ENCODE assay signal across 19 cellular contexts in the genomic region with DNA sequence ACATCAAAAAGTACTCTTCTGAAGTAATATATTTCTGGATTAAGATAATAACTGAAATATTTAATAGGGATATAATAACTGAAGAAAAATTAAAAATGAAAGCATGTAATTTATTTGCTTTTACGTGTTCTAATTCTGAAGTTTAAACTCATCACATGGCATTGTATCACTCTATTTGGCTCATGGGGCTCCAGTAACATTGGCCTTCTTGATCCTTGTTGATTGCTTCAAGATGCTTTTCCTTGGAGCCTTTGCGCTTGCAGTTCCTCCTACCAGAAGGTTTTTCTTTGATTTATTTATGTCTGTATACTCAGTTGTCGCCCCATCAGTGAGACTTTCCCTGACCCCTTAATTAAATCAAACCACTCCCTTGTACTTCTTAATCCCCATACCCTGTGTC.
DNase-seq lines count a peak whose midpoint lies in the region; ATAC-seq and TF ChIP-seq lines count a peak whose summit lies in the region.
"Had no signal": no experiment of that assay in that cellular context is flagged by ENCODE, and none has a peak within 500 bp of the region (broad histone marks: within the 10 kb centered on the region; RNA-seq: fewer than 3 reads in every experiment).

No MANE protein-coding gene starts in this region.

- TF ChIP-seq POLR2A in heart left ventricle (IDR thresholded peaks at IDR 0.05) (no peak), suprapubic skin (IDR thresholded peaks at IDR 0.05) (no peak)

- H3K9me3 ChIP-seq in heart left ventricle (no peaks in the 10 kb centered on the region), adipocyte (ENCODE audit: control insufficient read depth, low read length) (no peaks in the 10 kb centered on the region), suprapubic skin (no peaks in the 10 kb centered on the region)
- H3K9me3 ChIP-seq: A549, BLaER1 had no signal

- TF ChIP-seq CTCF in heart left ventricle (IDR thresholded peaks at IDR 0.05), result no peak
- TF ChIP-seq CTCF in suprapubic skin (IDR thresholded peaks at IDR 0.05), result no peak

- ATAC-seq in Right ventricle myocardium inferior, result peak; percentile 48
- ATAC-seq in heart left ventricle, result no peak
- ATAC-seq: A549; CD8-positive, alpha-beta T cell; GM23338 had no signal

- H3K36me3 ChIP-seq in heart left ventricle (no peaks in the 10 kb centered on the region), adipocyte (ENCODE audit: control insufficient read depth, insufficient read depth, low read length, severe bottlenecking) (no peaks in the 10 kb centered on the region), suprapubic skin (no peaks in the 10 kb centered on the region)
- H3K36me3 ChIP-seq: BLaER1 had no signal

- no peak for TF ChIP-seq EP300 in suprapubic skin (IDR thresholded peaks at IDR 0.05)

- no peak overlapping the region for H3K9ac ChIP-seq in adipocyte (ENCODE audit: low read length)
- H3K9ac ChIP-seq: BLaER1 had no signal

- H3K27me3 ChIP-seq in heart left ventricle (no peaks in the 10 kb centered on the region), adipocyte (replicated peaks; ENCODE audit: control insufficient read depth, insufficient read depth, low read length) (no peaks in the 10 kb centered on the region), suprapubic skin (no peaks in the 10 kb centered on the region)
- H3K27me3 ChIP-seq: BLaER1 had no signal

- H3K4me3 ChIP-seq in heart left ventricle (no peak overlapping the region), adipocyte (ENCODE audit: low read length) (no peak overlapping the region), suprapubic skin (no peak overlapping the region)
- H3K4me3 ChIP-seq: A549, BLaER1, GM23338 had no signal

- WGBS in heart left ventricle, 4 donors, result 62 to 76% (median 65%) methylated on average over 3 of the region's 3 CpGs
- WGBS in suprapubic skin, result 44% methylated on average over 3 of the region's 3 CpGs

- H3K4me1 ChIP-seq in heart left ventricle (peaks cover 0 to 4% (median 0%) of the 10 kb centered on the region in 12 donors), adipocyte (ENCODE audit: control insufficient read depth, insufficient read depth, low read length) (no peaks in the 10 kb centered on the region), suprapubic skin (no peaks in the 10 kb centered on the region)
- H3K4me1 ChIP-seq: A549 had no signal

- intact Hi-C loops in Right ventricle myocardium inferior (cut with DNase I) (no loop called here), heart left ventricle (cut with DNase I) (no loop called here)

- DNase-seq in Right ventricle myocardium inferior (ENCODE audit: missing footprints) (no peak), heart left ventricle (no peak), adipocyte (ENCODE audit: low read depth) (peak; percentile 26), left kidney (ENCODE audit: low read depth, low spot score) (peak; percentile 7), suprapubic skin (ENCODE audit: low spot score in 2 of 2) (no peak), DMS 273 (lab: John Stamatoyannopoulos, UW; ENCODE audit: unreplicated experiment) (no peak), DMS 273 treated with DMSO at 0.1 percent for 48 hours (lab: John Stamatoyannopoulos, UW) (no peak)
- DNase-seq: CD8-positive, alpha-beta T cell; COR-L47; DMS153; DMS79; GDM1; HCEC 1CT; IMR-90 had no signal

- H3K27ac ChIP-seq in heart left ventricle (no peak overlapping the region), suprapubic skin (peak overlapping the region; percentile 24)
- H3K27ac ChIP-seq: 22Rv1, A549, BLaER1, HL-60 had no signal

Comparison
In these comparisons a context has a peak if more than half of its experiments do, and no peak if none do; other contexts are left out.
1. DNase-seq: peak in adipocyte (single experiment) and left kidney (single experiment); none in Right ventricle myocardium inferior (single experiment), heart left ventricle (0 of 5), suprapubic skin (0 of 2), DMS 273 (single experiment) and DMS 273 treated with DMSO at 0.1 percent for 48 hours (single experiment).